ENCODE assay signal across 1 cellular context in genomic region chr20:872855-873520, GRCh38.
TF ChIP-seq lines count a peak whose summit lies in the region.

No MANE protein-coding gene starts in this region.

TF ChIP-seq in K562, 482 proteins besides CTCF, POLR2A, EP300 and RAD21 (continued from another document):
- no peak for TF ChIP-seq MTF1 (CRISPR knock-in tag; IDR thresholded peaks at IDR 0.05; ENCODE audit: borderline replicate concordance)
- no peak for TF ChIP-seq SMAD3 (CRISPR knock-in tag; conservative IDR thresholded peaks at IDR 0.05)
- no peak for TF ChIP-seq MNT (conservative IDR thresholded peaks at IDR 0.05)
- TF ChIP-seq TEAD4 (IDR thresholded peaks at IDR 0.05; ENCODE audit: low read length) = no peak
- TF ChIP-seq TEAD4 (CRISPR knock-in tag; IDR thresholded peaks at IDR 0.05; ENCODE audit: borderline replicate concordance) = no peak
- TF ChIP-seq BRD4 (IDR thresholded peaks at IDR 0.05) = no peak
